ENCODE assay signal across 1 cellular context in the genomic region with DNA sequence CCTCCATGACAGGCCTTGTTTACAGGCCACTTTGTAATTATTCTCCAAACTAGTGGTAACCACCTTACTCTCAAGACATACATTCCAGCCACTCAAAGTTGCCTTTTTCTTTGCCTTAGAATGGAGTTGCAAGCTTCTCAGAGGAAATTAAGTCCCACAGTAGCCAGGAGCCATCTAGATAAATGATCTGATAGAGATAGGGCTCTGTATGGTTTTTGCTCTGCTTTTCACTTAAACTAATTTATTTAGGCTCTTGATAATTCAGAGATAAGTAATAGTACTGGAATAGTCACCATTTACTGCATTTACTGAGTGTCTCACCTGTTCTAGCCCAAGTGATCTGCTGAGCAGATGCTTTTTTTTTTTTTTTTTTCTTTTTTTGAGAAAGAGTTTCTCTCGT.
TF ChIP-seq lines count a peak whose summit lies in the region.

No MANE protein-coding gene starts in this region.

TF ChIP-seq in GM12878, 131 proteins besides CTCF, POLR2A, EP300 and RAD21 (continued from another document):
- TF ChIP-seq, protein P1, sequence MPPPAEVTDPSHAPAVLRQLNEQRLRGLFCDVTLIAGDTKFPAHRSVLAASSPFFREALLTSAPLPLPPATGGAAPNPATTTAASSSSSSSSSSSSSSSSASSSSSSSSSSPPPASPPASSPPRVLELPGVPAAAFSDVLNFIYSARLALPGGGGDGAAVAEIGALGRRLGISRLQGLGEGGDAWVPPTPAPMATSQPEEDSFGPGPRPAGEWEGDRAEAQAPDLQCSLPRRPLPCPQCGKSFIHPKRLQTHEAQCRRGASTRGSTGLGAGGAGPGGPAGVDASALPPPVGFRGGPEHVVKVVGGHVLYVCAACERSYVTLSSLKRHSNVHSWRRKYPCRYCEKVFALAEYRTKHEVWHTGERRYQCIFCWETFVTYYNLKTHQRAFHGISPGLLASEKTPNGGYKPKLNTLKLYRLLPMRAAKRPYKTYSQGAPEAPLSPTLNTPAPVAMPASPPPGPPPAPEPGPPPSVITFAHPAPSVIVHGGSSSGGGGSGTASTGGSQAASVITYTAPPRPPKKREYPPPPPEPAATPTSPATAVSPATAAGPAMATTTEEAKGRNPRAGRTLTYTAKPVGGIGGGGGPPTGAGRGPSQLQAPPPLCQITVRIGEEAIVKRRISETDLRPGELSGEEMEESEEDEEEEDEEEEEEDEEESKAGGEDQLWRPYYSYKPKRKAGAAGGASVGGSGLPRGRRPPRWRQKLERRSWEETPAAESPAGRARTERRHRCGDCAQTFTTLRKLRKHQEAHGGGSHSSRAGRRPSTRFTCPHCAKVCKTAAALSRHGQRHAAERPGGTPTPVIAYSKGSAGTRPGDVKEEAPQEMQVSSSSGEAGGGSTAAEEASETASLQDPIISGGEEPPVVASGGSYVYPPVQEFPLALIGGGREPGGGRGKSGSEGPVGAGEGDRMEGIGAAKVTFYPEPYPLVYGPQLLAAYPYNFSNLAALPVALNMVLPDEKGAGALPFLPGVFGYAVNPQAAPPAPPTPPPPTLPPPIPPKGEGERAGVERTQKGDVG (CRISPR knock-in tag; IDR thresholded peaks at IDR 0.05) = no peak
- TF ChIP-seq SMAD1 (IDR thresholded peaks at IDR 0.05; ENCODE audit: low read depth, partially characterized antibody) = no peak
- TF ChIP-seq YBX1 (IDR thresholded peaks at IDR 0.05) = no peak
- TF ChIP-seq JUNB (IDR thresholded peaks at IDR 0.05) = no peak
- no peak for TF ChIP-seq KLF5 (IDR thresholded peaks at IDR 0.05; ENCODE audit: partially characterized antibody)
- no peak for TF ChIP-seq CHD4 (IDR thresholded peaks at IDR 0.05)
- no peak for TF ChIP-seq CREM (IDR thresholded peaks at IDR 0.05; ENCODE audit: low read depth)
